1 cellular context compared by ENCODE assay signal in the genomic region with DNA sequence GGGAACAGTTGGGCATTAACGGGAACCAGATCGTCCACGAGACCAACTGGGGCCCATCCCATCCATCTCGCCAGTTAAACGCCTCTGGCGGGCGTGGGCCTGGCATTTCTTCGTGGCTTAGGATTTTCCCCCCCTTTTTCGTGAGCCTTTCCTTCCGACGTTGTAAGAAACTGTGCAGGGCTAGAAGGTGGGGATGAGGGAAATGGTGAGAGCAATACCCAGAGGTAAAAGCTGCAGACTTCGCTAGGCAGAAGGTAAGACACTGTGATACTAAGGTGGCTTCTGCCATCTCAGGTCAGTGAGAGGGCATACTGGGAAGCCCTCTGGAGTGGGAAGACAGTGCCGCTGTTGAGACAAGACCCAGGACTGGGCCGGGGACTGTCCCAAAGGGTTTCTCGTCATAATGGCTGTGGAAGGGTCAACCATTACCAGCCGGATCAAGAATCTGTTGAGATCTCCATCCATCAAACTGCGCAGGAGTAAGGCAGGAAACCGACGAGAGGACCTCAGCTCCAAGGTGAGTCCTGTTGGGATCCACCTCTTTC.
TF ChIP-seq lines count a peak whose summit lies in the region.

No MANE protein-coding gene starts in this region.

TF ChIP-seq in HepG2, 621 proteins besides CTCF, POLR2A, EP300 and RAD21 (continued from another document):
- TF ChIP-seq ZNF776 (CRISPR knock-in tag; IDR thresholded peaks at IDR 0.05), result no peak
- TF ChIP-seq ZNF207 (IDR thresholded peaks at IDR 0.05; ENCODE audit: borderline replicate concordance), result no peak
- 0 out of 2 replicates have a peak, but pooled peaks have one; percentile 26 for TF ChIP-seq ISL2 (CRISPR knock-in tag; IDR thresholded peaks at IDR 0.05)
- 0 out of 2 replicates have a peak, but pooled peaks have one; percentile 2 for TF ChIP-seq ZNF318 (CRISPR knock-in tag; IDR thresholded peaks at IDR 0.05)
- TF ChIP-seq, protein P1, sequence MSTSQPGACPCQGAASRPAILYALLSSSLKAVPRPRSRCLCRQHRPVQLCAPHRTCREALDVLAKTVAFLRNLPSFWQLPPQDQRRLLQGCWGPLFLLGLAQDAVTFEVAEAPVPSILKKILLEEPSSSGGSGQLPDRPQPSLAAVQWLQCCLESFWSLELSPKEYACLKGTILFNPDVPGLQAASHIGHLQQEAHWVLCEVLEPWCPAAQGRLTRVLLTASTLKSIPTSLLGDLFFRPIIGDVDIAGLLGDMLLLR (CRISPR knock-in tag; IDR thresholded peaks at IDR 0.05), result 0 out of 2 replicates have a peak, but pooled peaks have one; percentile 45
- TF ChIP-seq ZBTB8A (CRISPR knock-in tag; IDR thresholded peaks at IDR 0.05; ENCODE audit: borderline replicate concordance, low read depth), result no peak
- 0 out of 2 replicates have a peak, but pooled peaks have one; percentile 66 for TF ChIP-seq CENPT (CRISPR knock-in tag; IDR thresholded peaks at IDR 0.05; ENCODE audit: low read depth)
- 0 out of 2 replicates have a peak, but pooled peaks have one; percentile 54 for TF ChIP-seq GFI1 (CRISPR knock-in tag; IDR thresholded peaks at IDR 0.05; ENCODE audit: borderline replicate concordance)
- 0 out of 2 replicates have a peak, but pooled peaks have one; percentile 11 for TF ChIP-seq ZNF609 (CRISPR knock-in tag; IDR thresholded peaks at IDR 0.05; ENCODE audit: borderline replicate concordance)
- TF ChIP-seq ZNF546 (CRISPR knock-in tag; conservative IDR thresholded peaks at IDR 0.05), result 0 out of 2 replicates have a peak, but pooled peaks have one; percentile 12
- TF ChIP-seq MTA1 (CRISPR knock-in tag; IDR thresholded peaks at IDR 0.05; ENCODE audit: borderline replicate concordance), result no peak
- TF ChIP-seq RERE (CRISPR knock-in tag; IDR thresholded peaks at IDR 0.05; ENCODE audit: low read depth), result no peak
- no peak for TF ChIP-seq RBM39 (IDR thresholded peaks at IDR 0.05; ENCODE audit: low read depth, low read length, poor library complexity, severe bottlenecking)
- TF ChIP-seq, protein P2, sequence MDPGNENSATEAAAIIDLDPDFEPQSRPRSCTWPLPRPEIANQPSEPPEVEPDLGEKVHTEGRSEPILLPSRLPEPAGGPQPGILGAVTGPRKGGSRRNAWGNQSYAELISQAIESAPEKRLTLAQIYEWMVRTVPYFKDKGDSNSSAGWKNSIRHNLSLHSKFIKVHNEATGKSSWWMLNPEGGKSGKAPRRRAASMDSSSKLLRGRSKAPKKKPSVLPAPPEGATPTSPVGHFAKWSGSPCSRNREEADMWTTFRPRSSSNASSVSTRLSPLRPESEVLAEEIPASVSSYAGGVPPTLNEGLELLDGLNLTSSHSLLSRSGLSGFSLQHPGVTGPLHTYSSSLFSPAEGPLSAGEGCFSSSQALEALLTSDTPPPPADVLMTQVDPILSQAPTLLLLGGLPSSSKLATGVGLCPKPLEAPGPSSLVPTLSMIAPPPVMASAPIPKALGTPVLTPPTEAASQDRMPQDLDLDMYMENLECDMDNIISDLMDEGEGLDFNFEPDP (CRISPR knock-in tag; conservative IDR thresholded peaks at IDR 0.05), result 0 out of 2 replicates have a peak, but pooled peaks have one; percentile 92
- TF ChIP-seq SUZ12 (IDR thresholded peaks at IDR 0.05; ENCODE audit: low read depth, low read length), result no peak
- no peak for TF ChIP-seq MXD1 (CRISPR knock-in tag; IDR thresholded peaks at IDR 0.05)
- 0 out of 2 replicates have a peak, but pooled peaks have one; percentile 1 for TF ChIP-seq PHF8 (CRISPR knock-in tag; IDR thresholded peaks at IDR 0.05)
